Comparison of ENCODE assay signal across 25 cellular contexts in the genomic region with DNA sequence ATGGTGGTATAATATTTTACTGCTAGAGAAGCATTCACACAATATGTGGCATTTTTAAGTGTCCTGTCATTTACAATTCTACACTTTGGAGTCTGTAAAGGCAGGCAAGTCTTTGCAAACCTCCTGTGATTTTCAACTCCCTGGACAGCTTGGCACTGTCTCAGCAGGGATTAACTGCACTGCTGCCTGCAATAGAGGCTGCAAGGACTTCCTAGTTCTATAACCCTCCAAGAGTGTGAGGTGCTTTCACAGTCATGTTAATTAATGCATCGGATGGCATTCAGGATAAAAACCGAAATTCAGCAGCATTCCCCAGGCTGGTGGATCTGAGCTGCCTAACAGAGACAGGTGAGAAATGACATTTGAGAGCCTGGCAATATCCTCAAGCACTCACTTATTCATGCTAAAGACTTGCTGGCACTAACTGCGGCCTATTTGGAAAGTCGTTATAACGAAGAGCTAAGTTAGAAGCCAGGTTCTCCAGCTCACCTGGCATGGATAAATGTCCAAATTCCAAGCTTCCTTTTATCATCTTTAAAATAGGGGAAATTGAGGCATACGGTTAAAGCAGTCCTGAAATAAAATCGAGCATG.
DNase-seq lines count a peak whose midpoint lies in the region; FAIRE-seq and TF ChIP-seq lines count a peak whose summit lies in the region.
"Had no signal": no experiment of that assay in that cellular context is flagged by ENCODE, and none has a peak within 500 bp of the region (broad histone marks: within the 10 kb centered on the region; RNA-seq: fewer than 3 reads in every experiment).

No MANE protein-coding gene starts in this region.

- no peaks in the 10 kb centered on the region for H3K36me3 Mint-ChIP-seq in chondrocyte (ENCODE audit: low read depth)
- H3K36me3 Mint-ChIP-seq: activated CD4-positive, alpha-beta memory T cell treated with anti-CD3 and anti-CD28 coated beads for 36 hours; activated naive CD8-positive, alpha-beta T cell treated with anti-CD3 and anti-CD28 coated beads, Interleukin-2, amount 10 ng/mL, durations not matched to agents 7 days and 5 days; CD14-positive monocyte; T-cell had no signal

- H3K9me3 Mint-ChIP-seq in chondrocyte (ENCODE audit: low read depth): no peaks in the 10 kb centered on the region
- H3K9me3 Mint-ChIP-seq: activated CD4-positive, alpha-beta memory T cell treated with anti-CD3 and anti-CD28 coated beads for 36 hours; activated naive CD8-positive, alpha-beta T cell treated with anti-CD3 and anti-CD28 coated beads, Interleukin-2, amount 10 ng/mL, durations not matched to agents 7 days and 5 days; neural crest cell; T-cell had no signal

- WGBS in tibial nerve, 2 donors: 77% methylated on average over 7 of the region's 7 CpGs

- no peaks in the 10 kb centered on the region for H3K27me3 Mint-ChIP-seq in chondrocyte (ENCODE audit: low read depth)
- H3K27me3 Mint-ChIP-seq: activated CD4-positive, alpha-beta memory T cell treated with anti-CD3 and anti-CD28 coated beads for 36 hours; activated naive CD8-positive, alpha-beta T cell treated with anti-CD3 and anti-CD28 coated beads, Interleukin-2, amount 10 ng/mL, durations not matched to agents 7 days and 5 days; T-cell had no signal

- no peak overlapping the region for H3K4me3 Mint-ChIP-seq in chondrocyte (ENCODE audit: unreplicated experiment)
- H3K4me3 Mint-ChIP-seq: activated CD4-positive, alpha-beta memory T cell treated with anti-CD3 and anti-CD28 coated beads for 36 hours; activated naive CD8-positive, alpha-beta T cell treated with anti-CD3 and anti-CD28 coated beads, Interleukin-2, amount 10 ng/mL, durations not matched to agents 7 days and 5 days; CD14-positive monocyte; HFFc6; neural crest cell; T-cell had no signal

- no peak for TF ChIP-seq CTCF in HEK293 (tag by site-specific recombination; IDR thresholded peaks at IDR 0.05)
- TF ChIP-seq CTCF in colonic mucosa (IDR thresholded peaks at IDR 0.05): no peak
- TF ChIP-seq CTCF in tibial nerve (IDR thresholded peaks at IDR 0.05): no peak
- TF ChIP-seq CTCF in chondrocyte (IDR thresholded peaks at IDR 0.05): no peak

- POLR2A ChIA-PET in HEK293 (lab: Yijun Ruan, JAX): no interaction called here

- no peak for TF ChIP-seq EP300 in tibial nerve (IDR thresholded peaks at IDR 0.05)

- intact Hi-C loops in colonic mucosa (cut with DNase I): no loop called here

- no peak for FAIRE-seq in RCC 7860 (lab: Jason Lieb, UNC)

- H3K27ac ChIP-seq in HEK293 (ENCODE audit: extremely low read depth, low read depth, low read length) (no peak overlapping the region), colonic mucosa (no peak overlapping the region), muscle layer of colon (ENCODE audit: low read depth, low read length) (peak overlapping the region; percentile 28), tibial nerve (no peak overlapping the region)
- H3K27ac ChIP-seq: epithelial cell of prostate, SJCRH30, upper lobe of right lung had no signal

- no peaks in the 10 kb centered on the region for H3K27me3 ChIP-seq in H7 (ENCODE audit: control insufficient read depth, insufficient read depth, low read length)
- no peaks in the 10 kb centered on the region for H3K27me3 ChIP-seq in colonic mucosa
- H3K27me3 ChIP-seq in muscle layer of colon (ENCODE audit: control insufficient read depth in 1 of 2, insufficient read depth in 2 of 2, low read length in 2 of 2): no peaks in the 10 kb centered on the region
- no peaks in the 10 kb centered on the region for H3K27me3 ChIP-seq in tibial nerve
- H3K27me3 ChIP-seq: SJCRH30, upper lobe of right lung had no signal

- H3K9ac ChIP-seq in colonic mucosa (ENCODE audit: low read depth in 2 of 2, low read length in 2 of 2) (no peak overlapping the region), muscle layer of colon (ENCODE audit: low read length) (no peak overlapping the region)

- H3K36me3 ChIP-seq in H7 (replicated peaks; ENCODE audit: control insufficient read depth, insufficient read depth, low read length): no peaks in the 10 kb centered on the region
- H3K36me3 ChIP-seq in HEK293 (ENCODE audit: control insufficient read depth in 2 of 2, insufficient read depth in 1 of 2, low read length in 2 of 2): no peaks in the 10 kb centered on the region
- no peaks in the 10 kb centered on the region for H3K36me3 ChIP-seq in colonic mucosa
- H3K36me3 ChIP-seq in muscle layer of colon (ENCODE audit: insufficient read depth, low read length): no peaks in the 10 kb centered on the region
- H3K36me3 ChIP-seq in tibial nerve: no peaks in the 10 kb centered on the region
- H3K36me3 ChIP-seq: SJCRH30, upper lobe of right lung had no signal

- CTCF ChIA-PET in HEK293 (lab: Yijun Ruan, JAX): interaction anchor here (0.6 to 1.6 kb wide), 4 partner anchors 39 to 316 kb away, joined by 4 to 5 read pairs (median 4); no protein-coding TSS in a partner anchor

- DNase-seq in H7 (peak; percentile 28), colonic mucosa (peak; percentile 39), tibial nerve (ENCODE audit: low spot score in 2 of 2) (no peak), chondrocyte (ENCODE audit: low spot score) (no peak), RCC 7860 (ENCODE audit: low spot score) (no peak)
- DNase-seq in stimulated activated CD4-positive, alpha-beta T cell treated with anti-CD3 and anti-CD28 coated beads, Interleukin-4, amount 100 ng/mL, for 24 hours: no peak
- DNase-seq: activated CD4-positive, alpha-beta memory T cell treated with anti-CD3 and anti-CD28 coated beads for 36 hours; activated effector memory CD4-positive, alpha-beta T cell treated with anti-CD3 and anti-CD28 coated beads, Interleukin-2, amount 50 U/mL, for 16 hours; activated naive CD8-positive, alpha-beta T cell treated with anti-CD3 and anti-CD28 coated beads, Interleukin-2, amount 10 ng/mL, durations not matched to agents 7 days and 5 days; Calu3; cerebellar nuclear complex; head of caudate nucleus; HFFc6; NCI-H1694; NCI-H226; NK-92 treated with Interleukin-12 subunit alpha and Interleukin-12 subunit beta, amount 100 ng/mL, for 24 hours; posterior cingulate gyrus; SJCRH30; T-cell; upper lobe of right lung had no signal

- peaks cover 25% of the 10 kb centered on the region for H3K4me1 Mint-ChIP-seq in chondrocyte (ENCODE audit: low read depth)
- H3K4me1 Mint-ChIP-seq: activated naive CD8-positive, alpha-beta T cell treated with anti-CD3 and anti-CD28 coated beads, Interleukin-2, amount 10 ng/mL, durations not matched to agents 7 days and 5 days; CD14-positive monocyte; T-cell had no signal

- H3K9me3 ChIP-seq in HEK293 (ENCODE audit: control insufficient read depth, insufficient read depth, low read depth, low read length): no peaks in the 10 kb centered on the region
- no peaks in the 10 kb centered on the region for H3K9me3 ChIP-seq in colonic mucosa
- H3K9me3 ChIP-seq in muscle layer of colon (ENCODE audit: low read length): no peaks in the 10 kb centered on the region
- H3K9me3 ChIP-seq in tibial nerve: no peaks in the 10 kb centered on the region
- H3K9me3 ChIP-seq: SJCRH30, upper lobe of right lung had no signal

- TF ChIP-seq POLR2A in tibial nerve (IDR thresholded peaks at IDR 0.05): no peak

- H3K4me1 ChIP-seq in HEK293 (ENCODE audit: control insufficient read depth, insufficient read depth, low read length) (peaks cover 8% of the 10 kb centered on the region; the same call in 1 of the 2 replicates), colonic mucosa (peaks cover 11% of the 10 kb centered on the region), muscle layer of colon (ENCODE audit: insufficient read depth, low read length) (peaks cover 43% of the 10 kb centered on the region), tibial nerve (peaks cover 0 to 17% (median 5%) of the 10 kb centered on the region in 4 donors)
- H3K4me1 ChIP-seq: SJCRH30 had no signal

- H3K4me3 ChIP-seq in H7 (ENCODE audit: insufficient read depth, low read depth, low read length): no peak overlapping the region
- H3K4me3 ChIP-seq in HEK293 (ENCODE audit: low read depth, low read length): no peak overlapping the region
- H3K4me3 ChIP-seq in colonic mucosa: no peak overlapping the region
- H3K4me3 ChIP-seq in muscle layer of colon (ENCODE audit: low read depth in 1 of 2, low read length in 2 of 2): no peak overlapping the region
- no peak overlapping the region for H3K4me3 ChIP-seq in tibial nerve
- H3K4me3 ChIP-seq: SJCRH30, upper lobe of right lung had no signal

- H3K27ac Mint-ChIP-seq in chondrocyte (ENCODE audit: unreplicated experiment): no peak overlapping the region
- H3K27ac Mint-ChIP-seq: activated CD4-positive, alpha-beta memory T cell treated with anti-CD3 and anti-CD28 coated beads for 36 hours; activated naive CD8-positive, alpha-beta T cell treated with anti-CD3 and anti-CD28 coated beads, Interleukin-2, amount 10 ng/mL, durations not matched to agents 7 days and 5 days; CD14-positive monocyte; HFFc6; T-cell had no signal

TF ChIP-seq in HEK293, 187 proteins besides CTCF, POLR2A, EP300 and RAD21:
- TF ChIP-seq ZNF777 (tag by site-specific recombination; IDR thresholded peaks at IDR 0.05; ENCODE audit: borderline replicate concordance) (no peak), ZIC2 (tag by site-specific recombination; IDR thresholded peaks at IDR 0.05) (peak; percentile 30; the same call in 1 of the 2 replicates)
- TF ChIP-seq, protein P1, sequence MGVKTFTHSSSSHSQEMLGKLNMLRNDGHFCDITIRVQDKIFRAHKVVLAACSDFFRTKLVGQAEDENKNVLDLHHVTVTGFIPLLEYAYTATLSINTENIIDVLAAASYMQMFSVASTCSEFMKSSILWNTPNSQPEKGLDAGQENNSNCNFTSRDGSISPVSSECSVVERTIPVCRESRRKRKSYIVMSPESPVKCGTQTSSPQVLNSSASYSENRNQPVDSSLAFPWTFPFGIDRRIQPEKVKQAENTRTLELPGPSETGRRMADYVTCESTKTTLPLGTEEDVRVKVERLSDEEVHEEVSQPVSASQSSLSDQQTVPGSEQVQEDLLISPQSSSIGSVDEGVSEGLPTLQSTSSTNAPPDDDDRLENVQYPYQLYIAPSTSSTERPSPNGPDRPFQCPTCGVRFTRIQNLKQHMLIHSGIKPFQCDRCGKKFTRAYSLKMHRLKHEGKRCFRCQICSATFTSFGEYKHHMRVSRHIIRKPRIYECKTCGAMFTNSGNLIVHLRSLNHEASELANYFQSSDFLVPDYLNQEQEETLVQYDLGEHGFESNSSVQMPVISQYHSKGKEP (tag by site-specific recombination; IDR thresholded peaks at IDR 0.05): peak; percentile 68

Comparison
In these comparisons a context has a peak if more than half of its experiments do, and no peak if none do; other contexts are left out.
1. DNase-seq: peak in H7 (single experiment) and colonic mucosa (single experiment); none in stimulated activated CD4-positive, alpha-beta T cell treated with anti-CD3 and anti-CD28 coated beads, Interleukin-4, amount 100 ng/mL, for 24 hours (single experiment), tibial nerve (0 of 2), chondrocyte (single experiment) and RCC 7860 (single experiment).